20 cellular contexts compared by ENCODE assay signal in the genomic region with DNA sequence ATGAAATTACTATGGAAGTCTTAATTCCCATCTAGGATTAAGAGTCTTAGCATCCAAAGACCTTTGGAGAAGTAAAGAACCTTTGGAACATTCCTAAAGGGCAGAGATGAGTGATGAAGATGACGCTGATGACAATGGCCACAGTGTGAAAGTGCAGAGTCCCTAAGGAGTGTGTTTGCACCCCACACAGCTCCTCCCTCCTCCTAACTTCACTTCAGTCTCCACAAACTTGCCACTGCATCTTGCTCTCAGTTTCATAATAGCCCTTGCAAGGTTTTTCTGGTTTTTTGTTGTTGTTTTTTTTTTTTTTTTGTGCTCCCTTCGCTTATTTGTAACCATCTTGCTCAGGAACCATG.
A peak's percentile ranks its signal among the peaks of the same experiment; 100 is the strongest.
DNase-seq lines count a peak whose midpoint lies in the region; ATAC-seq and TF ChIP-seq lines count a peak whose summit lies in the region.
"Had no signal": no experiment of that assay in that cellular context is flagged by ENCODE, and none has a peak within 500 bp of the region (broad histone marks: within the 10 kb centered on the region; RNA-seq: fewer than 3 reads in every experiment).

No MANE protein-coding gene starts in this region.

- H3K27ac ChIP-seq in hepatocyte (peak overlapping the region; percentile 72), esophagus squamous epithelium (no peak overlapping the region)
- H3K27ac ChIP-seq: epithelial cell of prostate had no signal

- H3K9me3 ChIP-seq in hepatocyte (ENCODE audit: low read depth) (no peaks in the 10 kb centered on the region), esophagus squamous epithelium (no peaks in the 10 kb centered on the region)
- H3K9me3 ChIP-seq: tibial nerve had no signal

- intact Hi-C loops in Calu3 (cut with micrococcal nuclease; ENCODE audit: unreplicated experiment): no loop called here
- intact Hi-C loops in esophagus squamous epithelium (cut with DNase I): no loop called here

- no peaks in the 10 kb centered on the region for H3K27me3 ChIP-seq in hepatocyte
- H3K27me3 ChIP-seq in esophagus squamous epithelium: no peaks in the 10 kb centered on the region
- H3K27me3 ChIP-seq: tibial nerve had no signal

- H3K9me3 Mint-ChIP-seq in Calu3 (ENCODE audit: low read depth, unreplicated experiment) (no peaks in the 10 kb centered on the region), osteocyte (ENCODE audit: unreplicated experiment) (no peaks in the 10 kb centered on the region)
- H3K9me3 Mint-ChIP-seq: activated naive CD8-positive, alpha-beta T cell treated with anti-CD3 and anti-CD28 coated beads for 36 hours; activated T-cell treated with anti-CD3 and anti-CD28 coated beads, Interleukin-2, amount 50 U/mL, for 72 hours; CD4-positive, alpha-beta T cell had no signal

- H3K4me2 ChIP-seq in hepatocyte: no peak overlapping the region

- H3K27me3 Mint-ChIP-seq in Calu3 (ENCODE audit: unreplicated experiment) (no peaks in the 10 kb centered on the region), osteocyte (ENCODE audit: unreplicated experiment) (peaks cover 2% of the 10 kb centered on the region)
- H3K27me3 Mint-ChIP-seq: activated naive CD8-positive, alpha-beta T cell treated with anti-CD3 and anti-CD28 coated beads for 36 hours; CD4-positive, alpha-beta T cell had no signal

- peaks cover 3% of the 10 kb centered on the region for H3K79me2 ChIP-seq in hepatocyte

- H2AFZ ChIP-seq in hepatocyte: no peak overlapping the region

- H3K4me1 Mint-ChIP-seq in Calu3 (ENCODE audit: low read depth, unreplicated experiment) (peaks cover 68% of the 10 kb centered on the region), osteocyte (ENCODE audit: unreplicated experiment) (peaks cover 11% of the 10 kb centered on the region)
- H3K4me1 Mint-ChIP-seq: activated naive CD8-positive, alpha-beta T cell treated with anti-CD3 and anti-CD28 coated beads for 36 hours; stimulated activated naive B cell treated with anti-CD40 and anti-IgM and Interleukin-4, amounts not matched to agents 10 μg/mL and 1 μg/mL and 100 μg/mL, for 72 hours had no signal

- no peak for TF ChIP-seq POLR2A in esophagus squamous epithelium (IDR thresholded peaks at IDR 0.05)

- H3K36me3 Mint-ChIP-seq in Calu3 (ENCODE audit: insufficient read depth, unreplicated experiment) (peaks cover 23% of the 10 kb centered on the region), osteocyte (ENCODE audit: unreplicated experiment) (no peaks in the 10 kb centered on the region)
- H3K36me3 Mint-ChIP-seq: activated naive CD8-positive, alpha-beta T cell treated with anti-CD3 and anti-CD28 coated beads for 36 hours; stimulated activated naive B cell treated with anti-CD40 and anti-IgM and Interleukin-4, amounts not matched to agents 10 μg/mL and 1 μg/mL and 100 μg/mL, for 72 hours had no signal

- H3K9me2 ChIP-seq in hepatocyte (replicated peaks; ENCODE audit: insufficient read depth): no peaks in the 10 kb centered on the region

- TF ChIP-seq CTCF in Calu3 (IDR thresholded peaks at IDR 0.05; ENCODE audit: unreplicated experiment): no peak
- TF ChIP-seq CTCF in hepatocyte (IDR thresholded peaks at IDR 0.05; ENCODE audit: poor library complexity): no peak
- TF ChIP-seq CTCF in osteocyte (IDR thresholded peaks at IDR 0.05): no peak
- TF ChIP-seq CTCF in esophagus squamous epithelium (IDR thresholded peaks at IDR 0.05): no peak

- peaks cover 26% of the 10 kb centered on the region for H3K4me1 ChIP-seq in hepatocyte (ENCODE audit: insufficient read depth)
- peaks cover 0 to 21% (median 6%) of the 10 kb centered on the region in 3 donors for H3K4me1 ChIP-seq in esophagus squamous epithelium

- CTCF ChIA-PET in Calu3 (lab: Charles Lee): interaction anchor here (0.6 to 2.6 kb wide), 5 partner anchors 10 to 86 kb away, joined by 3 to 26 read pairs (median 9); no protein-coding TSS in a partner anchor

- ATAC-seq in GM21515 (IDR thresholded peaks at IDR 0.05; ENCODE audit: unreplicated experiment): peak; percentile 59
- peak; percentile 82 for ATAC-seq in HG03432 (IDR thresholded peaks at IDR 0.05; ENCODE audit: unreplicated experiment)
- ATAC-seq: activated T-cell treated with anti-CD3 and anti-CD28 coated beads, Interleukin-2, amount 50 U/mL, for 72 hours; SK-N-SH treated with all-trans-retinoic acid at 6 μM for 48 hours; stimulated activated naive B cell treated with anti-CD40 and anti-IgM and Interleukin-4, amounts not matched to agents 10 μg/mL and 1 μg/mL and 100 μg/mL, for 72 hours had no signal

- H3K36me3 ChIP-seq in hepatocyte (replicated peaks; ENCODE audit: insufficient read depth, low read depth) (no peaks in the 10 kb centered on the region), esophagus squamous epithelium (no peaks in the 10 kb centered on the region)
- H3K36me3 ChIP-seq: tibial nerve had no signal

- BruUV-seq in Calu3 (replicated peaks; lab: Mats Ljungman, UMichigan): no TSS peak

- DNase-seq in Calu3 (no peak), hepatocyte (ENCODE audit: low spot score) (no peak), osteocyte (ENCODE audit: extremely low spot score, unreplicated experiment) (no peak), iPS-NIHi11 (ENCODE audit: low spot score) (no peak), esophagus squamous epithelium (lab: John Stamatoyannopoulos, UW) (no peak)
- no peak for DNase-seq in stimulated activated naive CD4-positive, alpha-beta T cell treated with Interleukin-2 at 50 U/mL for 16 hours (lab: John Stamatoyannopoulos, UW)
- DNase-seq: activated naive CD8-positive, alpha-beta T cell treated with anti-CD3 and anti-CD28 coated beads for 36 hours; activated T-cell treated with anti-CD3 and anti-CD28 coated beads, Interleukin-2, amount 50 U/mL, for 72 hours; CD4-positive, alpha-beta T cell; DND-41; NCI-H1417 treated with DMSO at 0.1 percent for 48 hours; NCI-H774; stimulated activated CD4-positive, alpha-beta T cell treated with anti-CD3 and anti-CD28 coated beads, Interleukin-15, amount 100 ng/mL, for 24 hours; stimulated activated naive B cell treated with anti-CD40 and anti-IgM and Interleukin-4, amounts not matched to agents 10 μg/mL and 1 μg/mL and 100 μg/mL, for 72 hours; T1000 had no signal

- no peak overlapping the region for H3K4me3 ChIP-seq in hepatocyte
- no peak overlapping the region for H3K4me3 ChIP-seq in esophagus squamous epithelium
- H3K4me3 ChIP-seq: tibial nerve had no signal

- H4K20me1 ChIP-seq in hepatocyte (ENCODE audit: insufficient read depth, poor library complexity, severe bottlenecking): no peaks in the 10 kb centered on the region

- 88% methylated on average over 2 of the region's 2 CpGs for WGBS in hepatocyte (ENCODE audit: low lambda C conversion rate, missing lambda C conversion rate)
- WGBS in esophagus squamous epithelium, 2 donors: 65 to 93% methylated on average over 2 of the region's 2 CpGs

- H3K4me3 Mint-ChIP-seq in Calu3 (ENCODE audit: low read depth, unreplicated experiment): no peak overlapping the region
- no peak overlapping the region for H3K4me3 Mint-ChIP-seq in osteocyte (ENCODE audit: unreplicated experiment)
- H3K4me3 Mint-ChIP-seq: activated naive CD8-positive, alpha-beta T cell treated with anti-CD3 and anti-CD28 coated beads for 36 hours; activated T-cell treated with anti-CD3 and anti-CD28 coated beads, Interleukin-2, amount 50 U/mL, for 72 hours; CD4-positive, alpha-beta T cell; stimulated activated naive B cell treated with anti-CD40 and anti-IgM and Interleukin-4, amounts not matched to agents 10 μg/mL and 1 μg/mL and 100 μg/mL, for 72 hours had no signal

- H3K27ac Mint-ChIP-seq in Calu3 (ENCODE audit: unreplicated experiment) (peak overlapping the region; percentile 93), osteocyte (ENCODE audit: unreplicated experiment) (no peak overlapping the region)
- H3K27ac Mint-ChIP-seq: activated naive CD8-positive, alpha-beta T cell treated with anti-CD3 and anti-CD28 coated beads for 36 hours; activated T-cell treated with anti-CD3 and anti-CD28 coated beads, Interleukin-2, amount 50 U/mL, for 72 hours; CD4-positive, alpha-beta T cell had no signal
